6 cellular contexts compared by ENCODE assay signal in the genomic region with DNA sequence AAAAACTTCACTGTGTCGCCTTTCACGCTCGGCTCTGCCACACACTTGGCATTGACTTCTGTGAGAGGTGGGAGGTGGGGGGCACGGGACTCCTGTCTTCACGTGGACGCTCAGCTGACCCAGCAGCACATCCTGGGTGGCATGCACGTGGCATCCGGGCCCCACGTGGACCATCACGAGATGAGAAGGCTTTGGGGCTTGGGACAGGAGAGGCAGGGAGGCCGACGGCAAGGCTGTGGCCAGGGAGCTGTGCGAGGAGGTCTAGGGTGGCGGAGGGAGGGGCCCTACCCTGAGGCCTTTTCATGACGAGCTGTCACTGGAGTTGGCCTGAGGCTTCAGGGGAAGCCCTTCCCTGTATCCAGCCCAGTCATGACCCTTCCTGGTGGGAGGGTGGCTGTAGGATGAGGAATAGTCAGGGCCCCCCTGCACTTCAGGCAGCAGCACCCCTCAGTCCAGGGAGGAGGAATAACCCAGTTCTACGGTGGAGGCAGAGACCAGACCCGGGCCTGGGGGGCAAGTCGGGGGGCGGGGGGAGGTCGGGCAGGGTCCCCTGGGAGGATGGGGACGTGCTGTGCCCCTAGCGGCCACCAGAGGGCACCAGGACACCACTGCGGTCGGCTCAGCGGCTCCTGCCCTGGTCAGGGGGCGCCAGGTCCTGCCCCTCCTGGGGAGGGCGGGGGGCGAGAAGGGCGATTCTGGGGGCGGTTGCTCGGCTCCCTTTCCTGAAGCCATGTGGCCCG. TPM values are rescaled to one million over a fixed set of nuclear protein-coding genes. Genes with fewer than 3 reads are reported as not detected.
DNase-seq lines count a peak whose midpoint lies in the region; ATAC-seq and TF ChIP-seq lines count a peak whose summit lies in the region.

No MANE protein-coding gene starts in this region.

- WGBS in heart left ventricle, 4 donors, result 25 to 52% (median 34%) methylated on average over 17 to 32 of the region's 32 CpGs

- H3K4me3 Mint-ChIP-seq in activated CD4-positive, alpha-beta memory T cell treated with anti-CD3 and anti-CD28 coated beads for 36 hours, result no peak overlapping the region
- no peak overlapping the region for H3K4me3 Mint-ChIP-seq in stimulated activated naive B cell treated with anti-CD40 and anti-IgM and Interleukin-4, amounts not matched to agents 10 μg/mL and 1 μg/mL and 100 μg/mL, for 72 hours

- peaks cover 24% of the 10 kb centered on the region for H3K27me3 Mint-ChIP-seq in activated CD4-positive, alpha-beta memory T cell treated with anti-CD3 and anti-CD28 coated beads for 36 hours
- peaks cover 45 to 53% of the 10 kb centered on the region in 2 donors for H3K27me3 Mint-ChIP-seq in stimulated activated naive B cell treated with anti-CD40 and anti-IgM and Interleukin-4, amounts not matched to agents 10 μg/mL and 1 μg/mL and 100 μg/mL, for 72 hours

- peaks cover 4% of the 10 kb centered on the region for H3K4me1 Mint-ChIP-seq in activated CD4-positive, alpha-beta memory T cell treated with anti-CD3 and anti-CD28 coated beads for 36 hours (ENCODE audit: low read depth)
- H3K4me1 Mint-ChIP-seq in stimulated activated naive B cell treated with anti-CD40 and anti-IgM and Interleukin-4, amounts not matched to agents 10 μg/mL and 1 μg/mL and 100 μg/mL, for 72 hours, result peaks cover 0 to 6% of the 10 kb centered on the region in 2 donors

- TF ChIP-seq POLR2A in heart left ventricle (IDR thresholded peaks at IDR 0.05), result no peak

- H3K9me3 ChIP-seq in heart left ventricle, result no peaks in the 10 kb centered on the region

- peaks cover 0 to 12% (median 0%) of the 10 kb centered on the region in 9 donors for H3K27me3 ChIP-seq in heart left ventricle

- peaks cover 0 to 2% (median 0%) of the 10 kb centered on the region in 9 donors for H3K36me3 ChIP-seq in heart left ventricle

- H3K4me1 ChIP-seq in heart left ventricle, result peaks cover 0 to 34% (median 2%) of the 10 kb centered on the region in 12 donors

- H3K4me3 ChIP-seq in heart left ventricle, result peak overlapping the region in 6 of 12 donors; percentile 10 to 45 (median 28)

- peak; percentile 87 to 98 (median 92) for TF ChIP-seq CTCF in heart left ventricle (IDR thresholded peaks at IDR 0.05)

- peak overlapping the region in 3 of 12 donors; percentile 13 to 98 (median 19) for H3K27ac ChIP-seq in heart left ventricle

- CTCF ChIA-PET in activated CD4-positive, alpha-beta memory T cell treated with anti-CD3 and anti-CD28 coated beads for 36 hours (lab: Charles Lee), result interaction anchor here (0.7 to 5.0 kb wide), 32 partner anchors 8 to 388 kb away, joined by 3 to 55 read pairs (median 5); a partner anchor contains a TSS

- POLR2A ChIA-PET in activated CD4-positive, alpha-beta memory T cell treated with anti-CD3 and anti-CD28 coated beads for 36 hours (lab: Charles Lee), result no interaction called here

- DNase-seq in activated CD4-positive, alpha-beta memory T cell treated with anti-CD3 and anti-CD28 coated beads for 36 hours, result peak; percentile 73
- DNase-seq in heart left ventricle, result peak; percentile 44 to 75 (median 60)
- DNase-seq in stimulated activated naive B cell treated with anti-CD40 and anti-IgM and Interleukin-4, amounts not matched to agents 10 μg/mL and 1 μg/mL and 100 μg/mL, for 72 hours, result peak; percentile 39
- no peak for DNase-seq in NCI-H146 treated with DMSO at 0.1 percent for 48 hours (lab: John Stamatoyannopoulos, UW; ENCODE audit: unreplicated experiment)

- no peaks in the 10 kb centered on the region for H3K9me3 Mint-ChIP-seq in activated CD4-positive, alpha-beta memory T cell treated with anti-CD3 and anti-CD28 coated beads for 36 hours
- peaks cover 3 to 5% of the 10 kb centered on the region in 2 donors for H3K9me3 Mint-ChIP-seq in stimulated activated naive B cell treated with anti-CD40 and anti-IgM and Interleukin-4, amounts not matched to agents 10 μg/mL and 1 μg/mL and 100 μg/mL, for 72 hours

- ATAC-seq in HG02642 (IDR thresholded peaks at IDR 0.05; ENCODE audit: poor library complexity, unreplicated experiment) (peak; percentile 46), heart left ventricle (no peak), HG02759 (IDR thresholded peaks at IDR 0.05; ENCODE audit: unreplicated experiment) (no peak)
- peak; percentile 73 to 78 for ATAC-seq in stimulated activated naive B cell treated with anti-CD40 and anti-IgM and Interleukin-4, amounts not matched to agents 10 μg/mL and 1 μg/mL and 100 μg/mL, for 72 hours (replicated peaks)

- no peaks in the 10 kb centered on the region for H3K36me3 Mint-ChIP-seq in activated CD4-positive, alpha-beta memory T cell treated with anti-CD3 and anti-CD28 coated beads for 36 hours
- H3K36me3 Mint-ChIP-seq in stimulated activated naive B cell treated with anti-CD40 and anti-IgM and Interleukin-4, amounts not matched to agents 10 μg/mL and 1 μg/mL and 100 μg/mL, for 72 hours, result peaks cover 0 to 5% of the 10 kb centered on the region in 2 donors

- intact Hi-C loops in activated CD4-positive, alpha-beta memory T cell treated with anti-CD3 and anti-CD28 coated beads for 36 hours (cut with micrococcal nuclease), result no loop called here
- intact Hi-C loops in heart left ventricle (cut with DNase I), result loop anchor here in 7 of 10 donors (1.0 to 10.0 kb wide), 6 partner anchors 17 to 311 kb away; a partner anchor contains a TSS

- H3K27ac Mint-ChIP-seq in activated CD4-positive, alpha-beta memory T cell treated with anti-CD3 and anti-CD28 coated beads for 36 hours, result no peak overlapping the region
- no peak overlapping the region for H3K27ac Mint-ChIP-seq in stimulated activated naive B cell treated with anti-CD40 and anti-IgM and Interleukin-4, amounts not matched to agents 10 μg/mL and 1 μg/mL and 100 μg/mL, for 72 hours

RNA-seq across cellular contexts. Expression of a gene that starts 2.0 kb away (rescaled TPM):
- total RNA-seq in activated CD4-positive, alpha-beta memory T cell treated with anti-CD3 and anti-CD28 coated beads for 36 hours, result not detected
- 100 to 1,000 TPM in 6 of 9 donors, 10 to 100 TPM in 3; 52.8 to 149 (median 104) TPM for total RNA-seq in heart left ventricle
- polyA plus RNA-seq in heart left ventricle, result 100 to 1,000 TPM in 1 of 2 donors, 10 to 100 TPM in 1; 53.3 to 353 TPM

RNA-seq across cellular contexts. Expression of a gene that starts 16.0 kb away (rescaled TPM):
- 1 to 10 TPM; 1.7 to 2.0 TPM for total RNA-seq in activated CD4-positive, alpha-beta memory T cell treated with anti-CD3 and anti-CD28 coated beads for 36 hours
- 10 to 100 TPM; 26.8 to 98.1 (median 42.0) TPM for total RNA-seq in heart left ventricle
- polyA plus RNA-seq in heart left ventricle, result 10 to 100 TPM; 25.7 to 29.2 TPM

RNA-seq across cellular contexts. Expression of a gene that starts 17.6 kb away (rescaled TPM):
- total RNA-seq in activated CD4-positive, alpha-beta memory T cell treated with anti-CD3 and anti-CD28 coated beads for 36 hours, result 1 to 10 TPM; 5.8 to 6.0 TPM
- total RNA-seq in heart left ventricle, result under 1 TPM in 2 of 9 donors, not detected in 7; 0.37 to 0.63 TPM
- polyA plus RNA-seq in heart left ventricle, result under 1 TPM; 0.15 TPM

RNA-seq across cellular contexts. Expression of a gene that starts 23.5 kb away (rescaled TPM):
- 10 to 100 TPM; 25.8 to 30.6 TPM for total RNA-seq in activated CD4-positive, alpha-beta memory T cell treated with anti-CD3 and anti-CD28 coated beads for 36 hours
- 1 to 10 TPM; 1.6 to 6.8 (median 4.7) TPM for total RNA-seq in heart left ventricle
- polyA plus RNA-seq in heart left ventricle, result 1 to 10 TPM; 5.4 to 5.5 TPM

RNA-seq across cellular contexts. Expression of a gene that starts 24.9 kb away (rescaled TPM):
- 100 to 1,000 TPM; 111 to 117 TPM for total RNA-seq in activated CD4-positive, alpha-beta memory T cell treated with anti-CD3 and anti-CD28 coated beads for 36 hours
- 10 to 100 TPM; 36.0 to 63.6 (median 43.3) TPM for total RNA-seq in heart left ventricle
- polyA plus RNA-seq in heart left ventricle, result 10 to 100 TPM; 55.1 to 85.3 TPM

Comparison
In these comparisons a context has a peak if more than half of its experiments do, and no peak if none do; other contexts are left out.
1. ATAC-seq: peak in HG02642 (single experiment) and stimulated activated naive B cell treated with anti-CD40 and anti-IgM and Interleukin-4, amounts not matched to agents 10 μg/mL and 1 μg/mL and 100 μg/mL, for 72 hours (2 of 2); none in heart left ventricle (0 of 4) and HG02759 (single experiment).
2. RNA of a gene that starts 2.0 kb away (total RNA-seq): 52.8 to 149 TPM in heart left ventricle; not detected in activated CD4-positive, alpha-beta memory T cell treated with anti-CD3 and anti-CD28 coated beads for 36 hours; every median in the first group is over 10 times any median in the second.
3. RNA of a gene that starts 16.0 kb away (total RNA-seq): 26.8 to 98.1 TPM in heart left ventricle; 1.7 to 2.0 TPM in activated CD4-positive, alpha-beta memory T cell treated with anti-CD3 and anti-CD28 coated beads for 36 hours; every median in the first group is over 4 times any median in the second.
4. RNA of a gene that starts 17.6 kb away (total RNA-seq): 5.8 to 6.0 TPM in activated CD4-positive, alpha-beta memory T cell treated with anti-CD3 and anti-CD28 coated beads for 36 hours; 0.37 to 0.63 TPM in heart left ventricle; every median in the first group is over 4 times any median in the second.